In the genomic region with DNA sequence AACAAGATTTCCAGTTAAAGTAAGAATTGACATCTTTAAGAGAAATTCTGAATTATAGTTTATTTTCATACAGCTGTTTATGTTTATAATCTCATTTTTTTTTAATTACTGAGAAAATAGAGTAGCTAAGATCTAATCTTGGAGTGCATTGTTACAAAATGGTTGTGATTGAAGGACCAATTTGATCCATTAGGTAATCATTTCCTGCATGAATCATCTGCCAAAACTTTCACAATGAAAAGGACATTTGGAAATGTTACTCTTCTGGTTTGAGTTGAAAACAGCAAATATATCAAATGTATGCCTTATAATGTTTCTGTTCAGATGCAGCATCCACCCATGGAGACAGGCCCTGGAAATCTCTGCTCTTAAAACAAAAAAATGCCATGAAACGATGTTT, we compare ENCODE assay signal across 1 cellular context.
TF ChIP-seq lines count a peak whose summit lies in the region.

No MANE protein-coding gene starts in this region.

TF ChIP-seq in liver, 16 proteins besides CTCF, POLR2A, EP300 and RAD21 (continued from another document):
- TF ChIP-seq, protein P1, sequence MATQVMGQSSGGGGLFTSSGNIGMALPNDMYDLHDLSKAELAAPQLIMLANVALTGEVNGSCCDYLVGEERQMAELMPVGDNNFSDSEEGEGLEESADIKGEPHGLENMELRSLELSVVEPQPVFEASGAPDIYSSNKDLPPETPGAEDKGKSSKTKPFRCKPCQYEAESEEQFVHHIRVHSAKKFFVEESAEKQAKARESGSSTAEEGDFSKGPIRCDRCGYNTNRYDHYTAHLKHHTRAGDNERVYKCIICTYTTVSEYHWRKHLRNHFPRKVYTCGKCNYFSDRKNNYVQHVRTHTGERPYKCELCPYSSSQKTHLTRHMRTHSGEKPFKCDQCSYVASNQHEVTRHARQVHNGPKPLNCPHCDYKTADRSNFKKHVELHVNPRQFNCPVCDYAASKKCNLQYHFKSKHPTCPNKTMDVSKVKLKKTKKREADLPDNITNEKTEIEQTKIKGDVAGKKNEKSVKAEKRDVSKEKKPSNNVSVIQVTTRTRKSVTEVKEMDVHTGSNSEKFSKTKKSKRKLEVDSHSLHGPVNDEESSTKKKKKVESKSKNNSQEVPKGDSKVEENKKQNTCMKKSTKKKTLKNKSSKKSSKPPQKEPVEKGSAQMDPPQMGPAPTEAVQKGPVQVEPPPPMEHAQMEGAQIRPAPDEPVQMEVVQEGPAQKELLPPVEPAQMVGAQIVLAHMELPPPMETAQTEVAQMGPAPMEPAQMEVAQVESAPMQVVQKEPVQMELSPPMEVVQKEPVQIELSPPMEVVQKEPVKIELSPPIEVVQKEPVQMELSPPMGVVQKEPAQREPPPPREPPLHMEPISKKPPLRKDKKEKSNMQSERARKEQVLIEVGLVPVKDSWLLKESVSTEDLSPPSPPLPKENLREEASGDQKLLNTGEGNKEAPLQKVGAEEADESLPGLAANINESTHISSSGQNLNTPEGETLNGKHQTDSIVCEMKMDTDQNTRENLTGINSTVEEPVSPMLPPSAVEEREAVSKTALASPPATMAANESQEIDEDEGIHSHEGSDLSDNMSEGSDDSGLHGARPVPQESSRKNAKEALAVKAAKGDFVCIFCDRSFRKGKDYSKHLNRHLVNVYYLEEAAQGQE (IDR thresholded peaks at IDR 0.05) = no peak
- TF ChIP-seq, protein P2, sequence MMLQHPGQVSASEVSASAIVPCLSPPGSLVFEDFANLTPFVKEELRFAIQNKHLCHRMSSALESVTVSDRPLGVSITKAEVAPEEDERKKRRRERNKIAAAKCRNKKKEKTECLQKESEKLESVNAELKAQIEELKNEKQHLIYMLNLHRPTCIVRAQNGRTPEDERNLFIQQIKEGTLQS (IDR thresholded peaks at IDR 0.05) = peak; percentile 53
- TF ChIP-seq, protein P3, sequence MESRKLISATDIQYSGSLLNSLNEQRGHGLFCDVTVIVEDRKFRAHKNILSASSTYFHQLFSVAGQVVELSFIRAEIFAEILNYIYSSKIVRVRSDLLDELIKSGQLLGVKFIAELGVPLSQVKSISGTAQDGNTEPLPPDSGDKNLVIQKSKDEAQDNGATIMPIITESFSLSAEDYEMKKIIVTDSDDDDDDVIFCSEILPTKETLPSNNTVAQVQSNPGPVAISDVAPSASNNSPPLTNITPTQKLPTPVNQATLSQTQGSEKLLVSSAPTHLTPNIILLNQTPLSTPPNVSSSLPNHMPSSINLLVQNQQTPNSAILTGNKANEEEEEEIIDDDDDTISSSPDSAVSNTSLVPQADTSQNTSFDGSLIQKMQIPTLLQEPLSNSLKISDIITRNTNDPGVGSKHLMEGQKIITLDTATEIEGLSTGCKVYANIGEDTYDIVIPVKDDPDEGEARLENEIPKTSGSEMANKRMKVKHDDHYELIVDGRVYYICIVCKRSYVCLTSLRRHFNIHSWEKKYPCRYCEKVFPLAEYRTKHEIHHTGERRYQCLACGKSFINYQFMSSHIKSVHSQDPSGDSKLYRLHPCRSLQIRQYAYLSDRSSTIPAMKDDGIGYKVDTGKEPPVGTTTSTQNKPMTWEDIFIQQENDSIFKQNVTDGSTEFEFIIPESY (IDR thresholded peaks at IDR 0.05) = no peak
- TF ChIP-seq, protein P4, sequence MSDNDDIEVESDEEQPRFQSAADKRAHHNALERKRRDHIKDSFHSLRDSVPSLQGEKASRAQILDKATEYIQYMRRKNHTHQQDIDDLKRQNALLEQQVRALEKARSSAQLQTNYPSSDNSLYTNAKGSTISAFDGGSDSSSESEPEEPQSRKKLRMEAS (IDR thresholded peaks at IDR 0.05) = peak; percentile 53
- TF ChIP-seq FOXA2 (IDR thresholded peaks at IDR 0.05) (no peak), HNF4A (conservative IDR thresholded peaks at IDR 0.05) (peak in 1 of 2 donors; percentile 37), RXRA (IDR thresholded peaks at IDR 0.05) (peak in 1 of 2 donors; percentile 33), GABPA (IDR thresholded peaks at IDR 0.05 in 1 of 2, conservative IDR thresholded peaks at IDR 0.05 in 1 of 2) (no peak), FOXA1 (IDR thresholded peaks at IDR 0.05) (no peak), SP1 (IDR thresholded peaks at IDR 0.05) (no peak), JUND (IDR thresholded peaks at IDR 0.05) (peak; percentile 69 to 86)
